17 cellular contexts compared by ENCODE assay signal in the genomic region with DNA sequence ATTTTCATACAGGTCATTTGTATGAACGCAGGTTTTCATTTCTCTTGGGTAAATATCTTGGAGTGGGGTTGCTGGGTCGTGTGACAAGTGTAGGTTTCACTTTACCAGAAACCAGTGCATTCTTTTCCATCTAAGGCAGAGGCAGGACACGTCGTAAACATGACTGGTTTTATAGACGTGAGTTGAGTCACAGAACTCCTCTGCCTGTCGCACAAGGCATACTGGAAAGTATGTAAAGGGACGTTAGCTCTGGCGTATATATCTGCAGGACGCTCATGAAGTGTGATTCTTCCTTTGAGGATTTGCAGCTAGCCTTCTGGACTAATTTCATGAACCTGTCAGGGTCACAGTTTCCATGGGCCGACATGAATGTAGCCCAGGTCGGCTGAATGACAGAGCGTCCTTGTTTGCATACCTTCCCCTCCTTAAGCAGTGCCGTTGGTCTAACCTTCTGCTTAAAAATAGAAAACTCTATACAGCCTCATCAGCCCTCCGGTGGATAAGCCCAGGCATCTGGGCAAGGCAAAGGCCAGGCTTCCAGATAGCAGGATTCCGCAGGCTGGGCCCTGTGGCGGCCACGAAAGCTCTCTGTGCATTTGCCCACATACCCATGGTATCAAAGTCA.
"Had no signal": no experiment of that assay in that cellular context is flagged by ENCODE, and none has a peak within 500 bp of the region (broad histone marks: within the 10 kb centered on the region; RNA-seq: fewer than 3 reads in every experiment).

No MANE protein-coding gene starts in this region.

- H2AFZ ChIP-seq: parathyroid adenoma had no signal

- H3K27ac Mint-ChIP-seq: activated CD4-positive, alpha-beta T cell treated with anti-CD3 and anti-CD28 coated beads, Interleukin-2, amount 10 ng/mL, durations not matched to agents 7 days and 5 days; activated naive CD8-positive, alpha-beta T cell treated with anti-CD3 and anti-CD28 coated beads, Interleukin-2, amount 10 ng/mL, durations not matched to agents 7 days and 5 days; activated T-helper 1 cell treated with anti-CD3 and anti-CD28 coated beads, Interleukin-12 subunit alpha, Interleukin-12 subunit beta, Interleukin-2, Interleukin-4 antibody, amounts not matched to agents 30 ng/mL and 10 ng/mL and 1 ng/mL, durations not matched to agents 14 hours and 24 hours and 36 hours; naive B cell; stimulated activated naive B cell treated with anti-CD40 and anti-IgM and Interleukin-4, amounts not matched to agents 10 μg/mL and 1 μg/mL and 100 μg/mL, for 72 hours; T-helper 2 cell treated with Interferon-gamma antibody and Interleukin-4, amounts not matched to agents 5 μg/mL and 100 μg/mL, for 36 hours had no signal

- H3K9me3 ChIP-seq: tibial nerve had no signal

- H3K27me3 Mint-ChIP-seq: activated CD4-positive, alpha-beta T cell treated with anti-CD3 and anti-CD28 coated beads, Interleukin-2, amount 10 ng/mL, durations not matched to agents 7 days and 5 days; activated naive CD8-positive, alpha-beta T cell treated with anti-CD3 and anti-CD28 coated beads, Interleukin-2, amount 10 ng/mL, durations not matched to agents 7 days and 5 days; naive B cell; stimulated activated naive B cell treated with anti-CD40 and anti-IgM and Interleukin-4, amounts not matched to agents 10 μg/mL and 1 μg/mL and 100 μg/mL, for 72 hours had no signal

- H3K4me3 ChIP-seq: lung, tibial nerve had no signal

- H3K4me3 Mint-ChIP-seq: activated CD4-positive, alpha-beta T cell treated with anti-CD3 and anti-CD28 coated beads, Interleukin-2, amount 10 ng/mL, durations not matched to agents 7 days and 5 days; activated naive CD8-positive, alpha-beta T cell treated with anti-CD3 and anti-CD28 coated beads, Interleukin-2, amount 10 ng/mL, durations not matched to agents 7 days and 5 days; activated T-helper 1 cell treated with anti-CD3 and anti-CD28 coated beads, Interleukin-12 subunit alpha, Interleukin-12 subunit beta, Interleukin-2, Interleukin-4 antibody, amounts not matched to agents 30 ng/mL and 10 ng/mL and 1 ng/mL, durations not matched to agents 14 hours and 24 hours and 36 hours; naive B cell; stimulated activated naive B cell treated with anti-CD40 and anti-IgM and Interleukin-4, amounts not matched to agents 10 μg/mL and 1 μg/mL and 100 μg/mL, for 72 hours; T-helper 2 cell treated with Interferon-gamma antibody and Interleukin-4, amounts not matched to agents 5 μg/mL and 100 μg/mL, for 36 hours had no signal

- H3K4me1 ChIP-seq: foreskin keratinocyte, parathyroid adenoma, tibial nerve had no signal

- H3K9me3 Mint-ChIP-seq: activated CD4-positive, alpha-beta T cell treated with anti-CD3 and anti-CD28 coated beads, Interleukin-2, amount 10 ng/mL, durations not matched to agents 7 days and 5 days; activated naive CD8-positive, alpha-beta T cell treated with anti-CD3 and anti-CD28 coated beads, Interleukin-2, amount 10 ng/mL, durations not matched to agents 7 days and 5 days; activated T-helper 1 cell treated with anti-CD3 and anti-CD28 coated beads, Interleukin-12 subunit alpha, Interleukin-12 subunit beta, Interleukin-2, Interleukin-4 antibody, amounts not matched to agents 30 ng/mL and 10 ng/mL and 1 ng/mL, durations not matched to agents 14 hours and 24 hours and 36 hours; T-helper 2 cell treated with Interferon-gamma antibody and Interleukin-4, amounts not matched to agents 5 μg/mL and 100 μg/mL, for 36 hours had no signal

- H3K9ac ChIP-seq: parathyroid adenoma had no signal

- DNase-seq: activated CD4-positive, alpha-beta T cell treated with anti-CD3 and anti-CD28 coated beads, Interleukin-2, amount 10 ng/mL, durations not matched to agents 7 days and 5 days; activated naive CD4-positive, alpha-beta T cell; activated naive CD8-positive, alpha-beta T cell treated with anti-CD3 and anti-CD28 coated beads, Interleukin-2, amount 10 ng/mL, durations not matched to agents 7 days and 5 days; cerebellar nuclear complex; effector CD8-positive, alpha-beta T cell; foreskin keratinocyte; glutamatergic neuron; midbrain; naive B cell; stimulated activated CD4-positive, alpha-beta T cell treated with anti-CD3 and anti-CD28 coated beads, Interleukin-15, amount 100 ng/mL, for 24 hours; stimulated activated CD4-positive, alpha-beta T cell treated with anti-CD3 and anti-CD28 coated beads, Interleukin-4, amount 100 ng/mL, for 1 hour; stimulated activated naive B cell treated with anti-CD40 and anti-IgM and Interleukin-4, amounts not matched to agents 10 μg/mL and 1 μg/mL and 100 μg/mL, for 72 hours had no signal

- H3K27me3 ChIP-seq: foreskin keratinocyte, tibial nerve had no signal

- H3K4me1 Mint-ChIP-seq: activated CD4-positive, alpha-beta T cell treated with anti-CD3 and anti-CD28 coated beads, Interleukin-2, amount 10 ng/mL, durations not matched to agents 7 days and 5 days; activated naive CD8-positive, alpha-beta T cell treated with anti-CD3 and anti-CD28 coated beads, Interleukin-2, amount 10 ng/mL, durations not matched to agents 7 days and 5 days had no signal

- H3K27ac ChIP-seq: foreskin keratinocyte, parathyroid adenoma, tibial nerve had no signal

- H3K79me2 ChIP-seq: parathyroid adenoma had no signal
